Comparison of ENCODE assay signal across 29 cellular contexts in genomic region chr1:223261914-223262313, GRCh38.
"Had no signal": no experiment of that assay in that cellular context is flagged by ENCODE, and none has a peak within 500 bp of the region (broad histone marks: within the 10 kb centered on the region; RNA-seq: fewer than 3 reads in every experiment).

No MANE protein-coding gene starts in this region.

- ATAC-seq: activated CD4-positive, CD25-positive, alpha-beta regulatory T cell treated with anti-CD3 and anti-CD28 coated beads, Interleukin-2, amount 50 U/mL, for 24 hours; activated naive CD8-positive, alpha-beta T cell treated with anti-CD3 and anti-CD28 coated beads, Interleukin-2, amount 50 U/mL, for 24 hours; activated T-cell treated with anti-CD3 and anti-CD28 coated beads, Interleukin-2, amount 50 U/mL, for 4 hours; activated T-helper 17 cell treated with anti-CD3 and anti-CD28 coated beads, Interleukin-2, amount 50 U/mL, for 72 hours; body of pancreas; esophagus mucosa; foreskin keratinocyte; gastrocnemius medialis; heart left ventricle; T-cell had no signal

- H3K27ac ChIP-seq: adrenal gland, body of pancreas, foreskin keratinocyte, gastrocnemius medialis, heart left ventricle, WERI-Rb-1 had no signal

- H3K9me3 ChIP-seq: adrenal gland, body of pancreas, gastrocnemius medialis, heart left ventricle had no signal

- H3K4me1 ChIP-seq: body of pancreas, foreskin keratinocyte, gastrocnemius medialis, heart left ventricle had no signal

- H3K27me3 ChIP-seq: adrenal gland, body of pancreas, gastrocnemius medialis, heart left ventricle had no signal

- H3K27ac Mint-ChIP-seq: activated B cell treated with CpG ODN at 0.5 μM for 24 hours; activated CD4-positive, alpha-beta memory T cell treated with anti-CD3 and anti-CD28 coated beads for 36 hours; activated CD4-positive, alpha-beta T cell treated with anti-CD3 and anti-CD28 coated beads, Interleukin-2, amount 10 ng/mL, durations not matched to agents 24 days and 14 days; activated naive CD4-positive, alpha-beta T cell treated with anti-CD3 and anti-CD28 coated beads for 36 hours; activated naive CD4-positive, alpha-beta T cell treated with anti-CD3 and anti-CD28 coated beads, Interleukin-2, amount 50 U/mL, for 24 hours; activated naive CD8-positive, alpha-beta T cell treated with anti-CD3 and anti-CD28 coated beads, Interleukin-2, amount 50 U/mL, for 24 hours; activated T-helper 17 cell treated with anti-CD3 and anti-CD28 coated beads, Interleukin-2, amount 50 U/mL, for 72 hours; endodermal cell; T-cell; T-helper 1 cell treated with Interleukin-12 subunit alpha and Interleukin-12 subunit beta and Interleukin-4 antibody, amounts not matched to agents 30 μg/mL and 1 μg/mL, for 36 hours; T-helper 2 cell treated with Interferon-gamma antibody and Interleukin-4, amounts not matched to agents 5 μg/mL and 100 μg/mL, for 36 hours had no signal

- H3K4me1 Mint-ChIP-seq: activated B cell treated with CpG ODN at 0.5 μM for 24 hours; activated CD4-positive, alpha-beta T cell treated with anti-CD3 and anti-CD28 coated beads, Interleukin-2, amount 10 ng/mL, durations not matched to agents 24 days and 14 days; activated naive CD4-positive, alpha-beta T cell treated with anti-CD3 and anti-CD28 coated beads, Interleukin-2, amount 50 U/mL, for 24 hours; activated naive CD8-positive, alpha-beta T cell treated with anti-CD3 and anti-CD28 coated beads for 36 hours; activated naive CD8-positive, alpha-beta T cell treated with anti-CD3 and anti-CD28 coated beads, Interleukin-2, amount 50 U/mL, for 24 hours; activated T-helper 17 cell treated with anti-CD3 and anti-CD28 coated beads, Interleukin-2, amount 50 U/mL, for 72 hours had no signal

- H3K9me3 Mint-ChIP-seq: activated B cell treated with CpG ODN at 0.5 μM for 24 hours; activated CD4-positive, alpha-beta memory T cell treated with anti-CD3 and anti-CD28 coated beads for 36 hours; activated CD4-positive, alpha-beta T cell treated with anti-CD3 and anti-CD28 coated beads, Interleukin-2, amount 10 ng/mL, durations not matched to agents 24 days and 14 days; activated naive CD4-positive, alpha-beta T cell treated with anti-CD3 and anti-CD28 coated beads for 36 hours; activated naive CD4-positive, alpha-beta T cell treated with anti-CD3 and anti-CD28 coated beads, Interleukin-2, amount 50 U/mL, for 24 hours; activated naive CD8-positive, alpha-beta T cell treated with anti-CD3 and anti-CD28 coated beads for 36 hours; activated naive CD8-positive, alpha-beta T cell treated with anti-CD3 and anti-CD28 coated beads, Interleukin-2, amount 50 U/mL, for 24 hours; activated T-cell treated with anti-CD3 and anti-CD28 coated beads, Interleukin-2, amount 50 U/mL, for 4 hours; activated T-helper 17 cell treated with anti-CD3 and anti-CD28 coated beads, Interleukin-2, amount 50 U/mL, for 72 hours; endodermal cell; T-cell; T-helper 1 cell treated with Interleukin-12 subunit alpha and Interleukin-12 subunit beta and Interleukin-4 antibody, amounts not matched to agents 30 μg/mL and 1 μg/mL, for 36 hours; T-helper 2 cell treated with Interferon-gamma antibody and Interleukin-4, amounts not matched to agents 5 μg/mL and 100 μg/mL, for 36 hours had no signal

- H3K36me3 Mint-ChIP-seq: activated CD4-positive, alpha-beta memory T cell treated with anti-CD3 and anti-CD28 coated beads for 36 hours; activated naive CD8-positive, alpha-beta T cell treated with anti-CD3 and anti-CD28 coated beads for 36 hours had no signal

- H3K36me3 ChIP-seq: adrenal gland, gastrocnemius medialis, heart left ventricle, WERI-Rb-1 had no signal

- H3K27me3 Mint-ChIP-seq: activated CD4-positive, alpha-beta memory T cell treated with anti-CD3 and anti-CD28 coated beads for 36 hours; activated CD4-positive, alpha-beta T cell treated with anti-CD3 and anti-CD28 coated beads, Interleukin-2, amount 10 ng/mL, durations not matched to agents 24 days and 14 days; activated naive CD4-positive, alpha-beta T cell treated with anti-CD3 and anti-CD28 coated beads, Interleukin-2, amount 50 U/mL, for 24 hours; activated naive CD8-positive, alpha-beta T cell treated with anti-CD3 and anti-CD28 coated beads for 36 hours; activated naive CD8-positive, alpha-beta T cell treated with anti-CD3 and anti-CD28 coated beads, Interleukin-2, amount 50 U/mL, for 24 hours; activated T-helper 17 cell treated with anti-CD3 and anti-CD28 coated beads, Interleukin-2, amount 50 U/mL, for 72 hours; T-cell had no signal

- H3K4me3 Mint-ChIP-seq: activated B cell treated with CpG ODN at 0.5 μM for 24 hours; activated CD4-positive, alpha-beta memory T cell treated with anti-CD3 and anti-CD28 coated beads for 36 hours; activated CD4-positive, alpha-beta T cell treated with anti-CD3 and anti-CD28 coated beads, Interleukin-2, amount 10 ng/mL, durations not matched to agents 24 days and 14 days; activated naive CD4-positive, alpha-beta T cell treated with anti-CD3 and anti-CD28 coated beads for 36 hours; activated naive CD4-positive, alpha-beta T cell treated with anti-CD3 and anti-CD28 coated beads, Interleukin-2, amount 50 U/mL, for 24 hours; activated naive CD8-positive, alpha-beta T cell treated with anti-CD3 and anti-CD28 coated beads for 36 hours; activated naive CD8-positive, alpha-beta T cell treated with anti-CD3 and anti-CD28 coated beads, Interleukin-2, amount 50 U/mL, for 24 hours; activated T-cell treated with anti-CD3 and anti-CD28 coated beads, Interleukin-2, amount 50 U/mL, for 4 hours; activated T-helper 17 cell treated with anti-CD3 and anti-CD28 coated beads, Interleukin-2, amount 50 U/mL, for 72 hours; endodermal cell; T-cell; T-helper 1 cell treated with Interleukin-12 subunit alpha and Interleukin-12 subunit beta and Interleukin-4 antibody, amounts not matched to agents 30 μg/mL and 1 μg/mL, for 36 hours; T-helper 2 cell treated with Interferon-gamma antibody and Interleukin-4, amounts not matched to agents 5 μg/mL and 100 μg/mL, for 36 hours had no signal

- DNase-seq: activated B cell treated with CpG ODN at 0.5 μM for 24 hours; activated CD4-positive, alpha-beta memory T cell treated with anti-CD3 and anti-CD28 coated beads for 36 hours; activated CD4-positive, alpha-beta T cell treated with anti-CD3 and anti-CD28 coated beads, Interleukin-2, amount 10 ng/mL, durations not matched to agents 24 days and 14 days; activated effector memory CD4-positive, alpha-beta T cell treated with Interleukin-2 at 50 U/mL for 16 hours; activated gamma-delta T cell treated with Interleukin-2 at 50 U/mL for 16 hours; activated naive CD4-positive, alpha-beta T cell treated with anti-CD3 and anti-CD28 coated beads for 36 hours; activated naive CD8-positive, alpha-beta T cell treated with anti-CD3 and anti-CD28 coated beads for 36 hours; activated naive CD8-positive, alpha-beta T cell treated with anti-CD3 and anti-CD28 coated beads, Interleukin-2, amount 50 U/mL, for 24 hours; activated T-cell treated with anti-CD3 and anti-CD28 coated beads, Interleukin-2, amount 50 U/mL, for 4 hours; adrenal gland; amygdala; aorta; body of pancreas; caudate nucleus; effector memory CD4-positive, alpha-beta T cell; endodermal cell; foreskin keratinocyte; gastrocnemius medialis; glutamatergic neuron; heart left ventricle; T-cell; T1000; WERI-Rb-1 had no signal

- H3K4me3 ChIP-seq: adrenal gland, body of pancreas, gastrocnemius medialis, heart left ventricle had no signal
